1 cellular context compared by ENCODE assay signal in the genomic region with DNA sequence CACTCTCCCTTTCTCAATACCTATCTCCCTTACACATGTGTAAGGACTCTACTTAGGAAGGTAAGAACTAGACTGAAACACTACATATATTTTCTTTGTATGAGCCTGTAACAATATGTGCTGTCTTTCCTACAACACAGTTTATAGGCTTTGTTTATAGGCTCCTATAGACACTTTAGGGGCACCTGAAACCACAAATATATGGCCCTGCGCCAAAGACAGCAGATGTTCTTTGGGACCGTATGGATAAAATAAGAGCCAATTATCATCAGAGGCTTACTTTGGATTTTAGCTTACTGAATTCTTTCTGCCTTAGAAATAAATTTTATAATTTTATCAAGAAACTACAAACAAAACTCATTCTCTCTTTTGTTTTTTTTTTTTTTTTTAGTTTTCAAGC.
TF ChIP-seq lines count a peak whose summit lies in the region.

No MANE protein-coding gene starts in this region.

TF ChIP-seq in IMR-90, 13 proteins besides CTCF, POLR2A, EP300 and RAD21:
- TF ChIP-seq, protein P1, sequence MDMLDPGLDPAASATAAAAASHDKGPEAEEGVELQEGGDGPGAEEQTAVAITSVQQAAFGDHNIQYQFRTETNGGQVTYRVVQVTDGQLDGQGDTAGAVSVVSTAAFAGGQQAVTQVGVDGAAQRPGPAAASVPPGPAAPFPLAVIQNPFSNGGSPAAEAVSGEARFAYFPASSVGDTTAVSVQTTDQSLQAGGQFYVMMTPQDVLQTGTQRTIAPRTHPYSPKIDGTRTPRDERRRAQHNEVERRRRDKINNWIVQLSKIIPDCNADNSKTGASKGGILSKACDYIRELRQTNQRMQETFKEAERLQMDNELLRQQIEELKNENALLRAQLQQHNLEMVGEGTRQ (IDR thresholded peaks at IDR 0.05; ENCODE audit: low read depth, low read length), result no peak
- TF ChIP-seq, protein P2, sequence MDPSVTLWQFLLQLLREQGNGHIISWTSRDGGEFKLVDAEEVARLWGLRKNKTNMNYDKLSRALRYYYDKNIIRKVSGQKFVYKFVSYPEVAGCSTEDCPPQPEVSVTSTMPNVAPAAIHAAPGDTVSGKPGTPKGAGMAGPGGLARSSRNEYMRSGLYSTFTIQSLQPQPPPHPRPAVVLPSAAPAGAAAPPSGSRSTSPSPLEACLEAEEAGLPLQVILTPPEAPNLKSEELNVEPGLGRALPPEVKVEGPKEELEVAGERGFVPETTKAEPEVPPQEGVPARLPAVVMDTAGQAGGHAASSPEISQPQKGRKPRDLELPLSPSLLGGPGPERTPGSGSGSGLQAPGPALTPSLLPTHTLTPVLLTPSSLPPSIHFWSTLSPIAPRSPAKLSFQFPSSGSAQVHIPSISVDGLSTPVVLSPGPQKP (IDR thresholded peaks at IDR 0.05; ENCODE audit: borderline replicate concordance, low read depth, low read length), result no peak
- no peak for TF ChIP-seq MAZ (IDR thresholded peaks at IDR 0.05; ENCODE audit: borderline replicate concordance, low read depth, low read length)
- TF ChIP-seq RCOR1 (IDR thresholded peaks at IDR 0.05; ENCODE audit: insufficient replicate concordance, low read length), result no peak
- no peak for TF ChIP-seq CEBPB (IDR thresholded peaks at IDR 0.05; ENCODE audit: low read depth, low read length)
